In the genomic region with DNA sequence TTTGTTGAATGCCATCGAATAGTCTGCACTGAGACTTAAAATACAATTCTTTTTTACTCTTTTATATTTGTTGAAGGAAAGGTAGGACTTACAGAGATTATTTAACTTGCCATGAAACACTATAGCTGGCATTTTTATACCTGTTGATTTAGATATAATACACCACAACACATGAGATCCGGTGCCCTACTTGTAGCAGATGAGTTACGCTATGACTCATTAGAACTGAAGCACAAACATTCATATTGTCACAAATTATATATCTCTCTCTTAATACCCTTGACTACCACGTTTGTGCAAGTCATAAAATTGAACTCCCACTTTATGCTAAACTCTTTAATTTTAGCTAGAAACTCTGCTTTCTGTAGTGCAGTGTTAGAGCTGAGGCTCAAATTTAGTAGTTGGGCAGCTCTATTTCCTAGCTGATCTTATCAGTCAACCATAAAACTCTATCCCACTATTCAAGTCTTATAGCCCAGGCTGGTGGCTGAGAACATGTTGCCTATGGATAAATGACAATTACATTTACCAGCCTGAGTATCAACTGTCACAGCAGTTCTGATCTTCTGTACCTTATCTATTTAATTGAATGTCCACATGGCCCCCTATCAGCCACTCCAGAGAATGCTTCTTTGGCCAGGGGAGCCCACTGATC, we compare ENCODE assay signal across 14 cellular contexts.
"Had no signal": no experiment of that assay in that cellular context is flagged by ENCODE, and none has a peak within 500 bp of the region (broad histone marks: within the 10 kb centered on the region; RNA-seq: fewer than 3 reads in every experiment).

No MANE protein-coding gene starts in this region.

- ATAC-seq: activated CD4-positive, alpha-beta T cell treated with anti-CD3 and anti-CD28 coated beads for 36 hours; activated naive CD4-positive, alpha-beta T cell treated with anti-CD3 and anti-CD28 coated beads, Interleukin-2, amount 50 U/mL, for 72 hours; activated T-cell treated with anti-CD3 and anti-CD28 coated beads, Interleukin-2, amount 50 U/mL, for 72 hours; left cardiac atrium; naive thymus-derived CD4-positive, alpha-beta T cell; stimulated activated memory B cell treated with anti-CD40 and anti-IgM and Interleukin-4, amounts not matched to agents 10 μg/mL and 1 μg/mL and 100 μg/mL, for 72 hours had no signal

- H3K4me1 ChIP-seq: parathyroid adenoma had no signal

- H3K36me3 Mint-ChIP-seq: activated naive CD4-positive, alpha-beta T cell treated with anti-CD3 and anti-CD28 coated beads, Interleukin-2, amount 50 U/mL, for 72 hours; naive thymus-derived CD4-positive, alpha-beta T cell; stimulated activated memory B cell treated with anti-CD40 and anti-IgM and Interleukin-4, amounts not matched to agents 10 μg/mL and 1 μg/mL and 100 μg/mL, for 72 hours had no signal

- H3K27ac Mint-ChIP-seq: activated CD4-positive, alpha-beta memory T cell treated with anti-CD3 and anti-CD28 coated beads, Interleukin-2, amount 10 ng/mL, durations not matched to agents 7 days and 5 days; activated CD4-positive, alpha-beta T cell treated with anti-CD3 and anti-CD28 coated beads for 36 hours; activated naive CD4-positive, alpha-beta T cell treated with anti-CD3 and anti-CD28 coated beads, Interleukin-2, amount 50 U/mL, for 72 hours; activated T-cell treated with anti-CD3 and anti-CD28 coated beads, Interleukin-2, amount 50 U/mL, for 72 hours; naive thymus-derived CD4-positive, alpha-beta T cell; stimulated activated memory B cell treated with anti-CD40 and anti-IgM and Interleukin-4, amounts not matched to agents 10 μg/mL and 1 μg/mL and 100 μg/mL, for 72 hours had no signal

- H3K4me3 ChIP-seq: dorsolateral prefrontal cortex, lung had no signal

- H3K4me3 Mint-ChIP-seq: activated CD4-positive, alpha-beta memory T cell treated with anti-CD3 and anti-CD28 coated beads, Interleukin-2, amount 10 ng/mL, durations not matched to agents 7 days and 5 days; activated CD4-positive, alpha-beta T cell treated with anti-CD3 and anti-CD28 coated beads for 36 hours; activated T-cell treated with anti-CD3 and anti-CD28 coated beads, Interleukin-2, amount 50 U/mL, for 72 hours; naive thymus-derived CD4-positive, alpha-beta T cell; stimulated activated memory B cell treated with anti-CD40 and anti-IgM and Interleukin-4, amounts not matched to agents 10 μg/mL and 1 μg/mL and 100 μg/mL, for 72 hours had no signal

- DNase-seq: activated CD4-positive, alpha-beta memory T cell treated with anti-CD3 and anti-CD28 coated beads, Interleukin-2, amount 10 ng/mL, durations not matched to agents 7 days and 5 days; activated CD4-positive, alpha-beta T cell treated with anti-CD3 and anti-CD28 coated beads for 36 hours; activated gamma-delta T cell; activated T-cell treated with anti-CD3 and anti-CD28 coated beads, Interleukin-2, amount 50 U/mL, for 72 hours; dorsolateral prefrontal cortex; left cardiac atrium; naive thymus-derived CD4-positive, alpha-beta T cell; stimulated activated CD4-positive, alpha-beta T cell treated with anti-CD3 and anti-CD28 coated beads, Interleukin-2, amount 100 ng/mL, for 48 hours had no signal

- H3K27me3 ChIP-seq: dorsolateral prefrontal cortex had no signal

- H3K9me3 Mint-ChIP-seq: stimulated activated memory B cell treated with anti-CD40 and anti-IgM and Interleukin-4, amounts not matched to agents 10 μg/mL and 1 μg/mL and 100 μg/mL, for 72 hours had no signal

- H3K27ac ChIP-seq: dorsolateral prefrontal cortex, parathyroid adenoma, VCaP had no signal

- FAIRE-seq: endometrium had no signal

- H3K79me2 ChIP-seq: parathyroid adenoma had no signal

- H3K27me3 Mint-ChIP-seq: activated CD4-positive, alpha-beta memory T cell treated with anti-CD3 and anti-CD28 coated beads, Interleukin-2, amount 10 ng/mL, durations not matched to agents 7 days and 5 days; activated CD4-positive, alpha-beta T cell treated with anti-CD3 and anti-CD28 coated beads for 36 hours; naive thymus-derived CD4-positive, alpha-beta T cell; stimulated activated memory B cell treated with anti-CD40 and anti-IgM and Interleukin-4, amounts not matched to agents 10 μg/mL and 1 μg/mL and 100 μg/mL, for 72 hours had no signal

- H3K9ac ChIP-seq: parathyroid adenoma had no signal

- H2AFZ ChIP-seq: parathyroid adenoma had no signal

- H3K4me1 Mint-ChIP-seq: activated CD4-positive, alpha-beta memory T cell treated with anti-CD3 and anti-CD28 coated beads, Interleukin-2, amount 10 ng/mL, durations not matched to agents 7 days and 5 days; activated CD4-positive, alpha-beta T cell treated with anti-CD3 and anti-CD28 coated beads for 36 hours; naive thymus-derived CD4-positive, alpha-beta T cell; stimulated activated memory B cell treated with anti-CD40 and anti-IgM and Interleukin-4, amounts not matched to agents 10 μg/mL and 1 μg/mL and 100 μg/mL, for 72 hours had no signal
